Comparison of ENCODE assay signal across 8 cellular contexts in the genomic region with DNA sequence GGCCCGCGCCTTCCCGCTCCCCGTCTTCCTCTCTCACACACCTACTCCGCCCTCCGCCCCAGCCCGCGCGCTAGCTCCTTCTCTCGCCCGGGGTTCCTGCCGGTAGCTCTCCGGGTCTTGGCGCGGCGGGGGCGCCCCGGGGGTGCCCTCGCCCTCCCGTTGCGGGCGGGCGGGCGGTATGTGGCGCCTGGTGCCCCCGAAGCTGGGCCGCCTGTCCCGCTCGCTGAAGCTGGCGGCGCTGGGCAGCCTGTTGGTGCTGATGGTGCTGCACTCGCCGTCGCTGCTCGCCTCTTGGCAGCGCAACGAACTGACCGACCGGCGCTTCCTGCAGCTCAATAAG. TPM values are rescaled to one million over a fixed set of nuclear protein-coding genes. Genes with fewer than 3 reads are reported as not detected.
DNase-seq lines count a peak whose midpoint lies in the region; TF ChIP-seq lines count a peak whose summit lies in the region.

No MANE protein-coding gene starts in this region.

- intact Hi-C loops in activated CD4-positive, alpha-beta memory T cell treated with anti-CD3 and anti-CD28 coated beads for 36 hours (cut with micrococcal nuclease), result loop anchor here (5.0 to 10.0 kb wide), 4 partner anchors 323 to 1377 kb away; partner anchors contain the start of gene PLS1
- intact Hi-C loops in cardiac septum (cut with DNase I), result loop anchor here (10.0 kb wide), 1 partner anchor 803 kb away; no protein-coding TSS in a partner anchor
- intact Hi-C loops in sigmoid colon (cut with DNase I), result loop anchor here (5.0 kb wide), 3 partner anchors 195 to 970 kb away; partner anchors contain the start of gene U2SURP

- peak overlapping the region; percentile 96 for H3K27ac Mint-ChIP-seq in activated CD4-positive, alpha-beta memory T cell treated with anti-CD3 and anti-CD28 coated beads for 36 hours

- TF ChIP-seq CTCF in HFF-Myc (IDR thresholded peaks at IDR 0.05; ENCODE audit: low read depth, low read length, missing control alignments) (no peak), sigmoid colon (IDR thresholded peaks at IDR 0.05) (no peak)

- DNase-seq in HFF-Myc (ENCODE audit: extremely low read depth, low read depth) (no peak), cardiac septum (ENCODE audit: low spot score) (peak; percentile 73), sigmoid colon (no peak), NOMO-1 treated with dmso at 0.1 percent for 144 hours (lab: John Stamatoyannopoulos, UW; ENCODE audit: unreplicated experiment) (no peak), GOT3 (lab: John Stamatoyannopoulos, UW) (no peak)
- DNase-seq in activated CD4-positive, alpha-beta memory T cell treated with anti-CD3 and anti-CD28 coated beads for 36 hours, result no peak
- no peak for DNase-seq in activated effector memory CD4-positive, alpha-beta T cell treated with Interleukin-2 at 50 U/mL for 16 hours
- DNase-seq in stimulated activated CD4-positive, alpha-beta T cell treated with anti-CD3 and anti-CD28 coated beads, Interleukin-2, amount 100 ng/mL, for 24 hours, result no peak

- H3K4me3 Mint-ChIP-seq in activated CD4-positive, alpha-beta memory T cell treated with anti-CD3 and anti-CD28 coated beads for 36 hours, result peak overlapping the region; percentile 92

- no peaks in the 10 kb centered on the region for H3K9me3 Mint-ChIP-seq in activated CD4-positive, alpha-beta memory T cell treated with anti-CD3 and anti-CD28 coated beads for 36 hours

- H3K27ac ChIP-seq in sigmoid colon, result peak overlapping the region; percentile 95 to 99 (median 98)

- H3K36me3 ChIP-seq in sigmoid colon, result no peaks in the 10 kb centered on the region

- no peak for TF ChIP-seq POLR2A in sigmoid colon (IDR thresholded peaks at IDR 0.05)

- peaks cover 7% of the 10 kb centered on the region for H3K27me3 Mint-ChIP-seq in activated CD4-positive, alpha-beta memory T cell treated with anti-CD3 and anti-CD28 coated beads for 36 hours

- 0 to 1% methylated on average over 40 of the region's 40 CpGs for WGBS in sigmoid colon, 2 donors

- no peak for TF ChIP-seq EP300 in sigmoid colon (IDR thresholded peaks at IDR 0.05)

- H3K9me3 ChIP-seq in sigmoid colon, result no peaks in the 10 kb centered on the region

- CTCF ChIA-PET in activated CD4-positive, alpha-beta memory T cell treated with anti-CD3 and anti-CD28 coated beads for 36 hours (lab: Charles Lee), result interaction anchor here (0.9 to 4.0 kb wide), 13 partner anchors 13 to 971 kb away, joined by 3 to 24 read pairs (median 4); partner anchors contain the start of genes SLC9A9 and U2SURP

- H3K4me1 ChIP-seq in sigmoid colon, result peaks cover 0 to 39% (median 21%) of the 10 kb centered on the region in 4 donors

- H3K4me3 ChIP-seq in HFF-Myc (replicated peaks; ENCODE audit: low read depth, low read length) (peak overlapping the region; percentile 95), sigmoid colon (peak overlapping the region; percentile 70 to 91 (median 84))

- no peaks in the 10 kb centered on the region for H3K27me3 ChIP-seq in sigmoid colon

- peaks cover 16% of the 10 kb centered on the region for H3K4me1 Mint-ChIP-seq in activated CD4-positive, alpha-beta memory T cell treated with anti-CD3 and anti-CD28 coated beads for 36 hours (ENCODE audit: low read depth)

- POLR2A ChIA-PET in activated CD4-positive, alpha-beta memory T cell treated with anti-CD3 and anti-CD28 coated beads for 36 hours (lab: Charles Lee), result interaction anchor here (0.8 to 2.3 kb wide), 6 partner anchors 8 to 853 kb away, joined by 3 to 21 read pairs (median 4); partner anchors contain the start of genes CHST2 and SLC9A9

- H3K36me3 Mint-ChIP-seq in activated CD4-positive, alpha-beta memory T cell treated with anti-CD3 and anti-CD28 coated beads for 36 hours, result no peaks in the 10 kb centered on the region

RNA-seq across cellular contexts. Expression of gene DIPK2A, which starts 0.5 kb away (rescaled TPM):
- 1 to 10 TPM; 8.9 to 9.8 TPM for total RNA-seq in activated CD4-positive, alpha-beta memory T cell treated with anti-CD3 and anti-CD28 coated beads for 36 hours
- total RNA-seq in cardiac septum (9.4 TPM), sigmoid colon (10 to 100 TPM; 22.0 to 56.0 (median 47.6) TPM)
- polyA plus RNA-seq in sigmoid colon, result 1 to 10 TPM; 1.8 to 6.6 (median 3.5) TPM
